Comparison of ENCODE assay signal across 8 cellular contexts in genomic region chr5:139104577-139105271, GRCh38.
DNase-seq lines count a peak whose midpoint lies in the region; ATAC-seq and TF ChIP-seq lines count a peak whose summit lies in the region.

No MANE protein-coding gene starts in this region.

- no peaks in the 10 kb centered on the region for H3K36me3 Mint-ChIP-seq in stimulated activated effector memory CD8-positive, alpha-beta T cell treated with anti-CD3 and anti-CD28 coated beads, Interleukin-12 subunit alpha, Interleukin-12 subunit beta, amount 100 ng/mL, for 72 hours
- no peaks in the 10 kb centered on the region for H3K36me3 Mint-ChIP-seq in activated CD8-positive, alpha-beta T cell treated with anti-CD3 and anti-CD28 coated beads, Interleukin-2, amount 10 ng/mL, durations not matched to agents 7 days and 5 days (ENCODE audit: low read depth)

- H3K9me3 Mint-ChIP-seq in stimulated activated effector memory CD8-positive, alpha-beta T cell treated with anti-CD3 and anti-CD28 coated beads, Interleukin-12 subunit alpha, Interleukin-12 subunit beta, amount 100 ng/mL, for 72 hours = no peaks in the 10 kb centered on the region
- H3K9me3 Mint-ChIP-seq in activated CD8-positive, alpha-beta T cell treated with anti-CD3 and anti-CD28 coated beads, Interleukin-2, amount 10 ng/mL, durations not matched to agents 7 days and 5 days (ENCODE audit: insufficient read depth) = no peaks in the 10 kb centered on the region

- H3K4me1 Mint-ChIP-seq in stimulated activated effector memory CD8-positive, alpha-beta T cell treated with anti-CD3 and anti-CD28 coated beads, Interleukin-12 subunit alpha, Interleukin-12 subunit beta, amount 100 ng/mL, for 72 hours = peaks cover 6% of the 10 kb centered on the region
- no peaks in the 10 kb centered on the region for H3K4me1 Mint-ChIP-seq in activated CD8-positive, alpha-beta T cell treated with anti-CD3 and anti-CD28 coated beads, Interleukin-2, amount 10 ng/mL, durations not matched to agents 7 days and 5 days (ENCODE audit: low read depth)

- no peaks in the 10 kb centered on the region for H3K27me3 Mint-ChIP-seq in activated CD8-positive, alpha-beta T cell treated with anti-CD3 and anti-CD28 coated beads, Interleukin-2, amount 10 ng/mL, durations not matched to agents 7 days and 5 days (ENCODE audit: low read depth)

- CTCF ChIA-PET in activated CD8-positive, alpha-beta T cell treated with anti-CD3 and anti-CD28 coated beads, Interleukin-2, amount 10 ng/mL, durations not matched to agents 7 days and 5 days (lab: Charles Lee) = no interaction called here

- intact Hi-C loops in left ventricle myocardium inferior (cut with micrococcal nuclease) (no loop called here), sciatic nerve (cut with DNase I) (no loop called here)

- no peak overlapping the region for H3K27ac Mint-ChIP-seq in stimulated activated effector memory CD8-positive, alpha-beta T cell treated with anti-CD3 and anti-CD28 coated beads, Interleukin-12 subunit alpha, Interleukin-12 subunit beta, amount 100 ng/mL, for 72 hours
- no peak overlapping the region for H3K27ac Mint-ChIP-seq in activated CD8-positive, alpha-beta T cell treated with anti-CD3 and anti-CD28 coated beads, Interleukin-2, amount 10 ng/mL, durations not matched to agents 7 days and 5 days

- POLR2A ChIA-PET in activated CD8-positive, alpha-beta T cell treated with anti-CD3 and anti-CD28 coated beads, Interleukin-2, amount 10 ng/mL, durations not matched to agents 7 days and 5 days (lab: Charles Lee) = no interaction called here

- no peaks in the 10 kb centered on the region for H3K27me3 ChIP-seq in left ventricle myocardium inferior (ENCODE audit: low read depth)

- DNase-seq in ELR (ENCODE audit: low read depth) = peak; percentile 15
- DNase-seq in amniotic stem cell (lab: John Stamatoyannopoulos, UW) = peak; percentile 23
- DNase-seq in left ventricle myocardium inferior = peak; percentile 48
- DNase-seq in sciatic nerve (ENCODE audit: low spot score) = peak; percentile 76
- DNase-seq in stimulated activated effector memory CD8-positive, alpha-beta T cell treated with anti-CD3 and anti-CD28 coated beads, Interleukin-12 subunit alpha, Interleukin-12 subunit beta, amount 100 ng/mL, for 72 hours (ENCODE audit: low spot score in 2 of 2) = no peak
- no peak for DNase-seq in activated CD8-positive, alpha-beta T cell treated with anti-CD3 and anti-CD28 coated beads, Interleukin-2, amount 10 ng/mL, durations not matched to agents 7 days and 5 days
- no peak for DNase-seq in NK-92 (lab: John Stamatoyannopoulos, UW; ENCODE audit: unreplicated experiment)

- H3K4me1 ChIP-seq in left ventricle myocardium inferior = peaks cover 47% of the 10 kb centered on the region

- peak; percentile 98 for ATAC-seq in sciatic nerve
- no peak for ATAC-seq in stimulated activated effector memory CD8-positive, alpha-beta T cell treated with anti-CD3 and anti-CD28 coated beads, Interleukin-12 subunit alpha, Interleukin-12 subunit beta, amount 100 ng/mL, for 72 hours
- ATAC-seq in activated CD8-positive, alpha-beta T cell treated with anti-CD3 and anti-CD28 coated beads, Interleukin-2, amount 10 ng/mL, durations not matched to agents 7 days and 5 days = no peak
- ATAC-seq in GM19351 (IDR thresholded peaks at IDR 0.05; ENCODE audit: unreplicated experiment) = no peak

- H3K36me3 ChIP-seq in left ventricle myocardium inferior = peaks cover 4% of the 10 kb centered on the region

- no peak overlapping the region for H3K4me3 ChIP-seq in left ventricle myocardium inferior

- H3K27ac ChIP-seq in left ventricle myocardium inferior (replicated peaks) = peak overlapping the region; percentile 48

- no peak overlapping the region for H3K4me3 Mint-ChIP-seq in stimulated activated effector memory CD8-positive, alpha-beta T cell treated with anti-CD3 and anti-CD28 coated beads, Interleukin-12 subunit alpha, Interleukin-12 subunit beta, amount 100 ng/mL, for 72 hours
- no peak overlapping the region for H3K4me3 Mint-ChIP-seq in activated CD8-positive, alpha-beta T cell treated with anti-CD3 and anti-CD28 coated beads, Interleukin-2, amount 10 ng/mL, durations not matched to agents 7 days and 5 days

- no peak for TF ChIP-seq CTCF in left ventricle myocardium inferior (IDR thresholded peaks at IDR 0.05; ENCODE audit: borderline replicate concordance)

- H3K9me3 ChIP-seq in left ventricle myocardium inferior (replicated peaks) = no peaks in the 10 kb centered on the region

Comparison
In these comparisons a context has a peak if more than half of its experiments do, and no peak if none do; other contexts are left out.
1. DNase-seq: peak in ELR (single experiment), amniotic stem cell (single experiment), left ventricle myocardium inferior (single experiment) and sciatic nerve (single experiment); none in stimulated activated effector memory CD8-positive, alpha-beta T cell treated with anti-CD3 and anti-CD28 coated beads, Interleukin-12 subunit alpha, Interleukin-12 subunit beta, amount 100 ng/mL, for 72 hours (0 of 2), activated CD8-positive, alpha-beta T cell treated with anti-CD3 and anti-CD28 coated beads, Interleukin-2, amount 10 ng/mL, durations not matched to agents 7 days and 5 days (single experiment) and NK-92 (single experiment).